Comparison of ENCODE assay signal across 19 cellular contexts in genomic region chr11:100942016-100942415, GRCh38.
DNase-seq lines count a peak whose midpoint lies in the region; ATAC-seq and TF ChIP-seq lines count a peak whose summit lies in the region.
"Had no signal": no experiment of that assay in that cellular context is flagged by ENCODE, and none has a peak within 500 bp of the region (broad histone marks: within the 10 kb centered on the region; RNA-seq: fewer than 3 reads in every experiment).

No MANE protein-coding gene starts in this region.

- WGBS in mammary epithelial cell (ENCODE audit: low coverage, missing lambda C conversion rate): 48% methylated on average over 4 of the region's 4 CpGs
- 23 to 25% methylated on average over 4 of the region's 4 CpGs for WGBS in heart right ventricle, 2 donors
- WGBS in testis, 2 donors: 54 to 61% methylated on average over 4 of the region's 4 CpGs

- intact Hi-C loops in MCF 10A (cut with micrococcal nuclease) (no loop called here), mammary epithelial cell (cut with micrococcal nuclease) (no loop called here), heart right ventricle (cut with DNase I) (no loop called here), testis (cut with DNase I; ENCODE audit: low total_unique reads) (no loop called here)

- no peak for TF ChIP-seq POLR2A in testis (IDR thresholded peaks at IDR 0.05)

- H3K4me1 Mint-ChIP-seq in MCF 10A (ENCODE audit: insufficient read depth, unreplicated experiment): no peaks in the 10 kb centered on the region

- DNase-seq in MCF 10A (ENCODE audit: unreplicated experiment) (peak; percentile 27), mammary epithelial cell (no peak), SHP77 (lab: John Stamatoyannopoulos, UW) (peak; percentile 67 to 80), heart right ventricle (peak; percentile 23 to 71), testis (peak; percentile 34)
- DNase-seq: activated CD8-positive, alpha-beta memory T cell treated with anti-CD3 and anti-CD28 coated beads for 24 hours; activated effector memory CD4-positive, alpha-beta T cell treated with anti-CD3 and anti-CD28 coated beads, Interleukin-2, amount 50 U/mL, for 16 hours; esophagus squamous epithelium; hypothalamus; lower lobe of right lung; NCI-H1048; stimulated activated CD4-positive, alpha-beta T cell treated with anti-CD3 and anti-CD28 coated beads, Interleukin-4, amount 100 ng/mL, for 1 hour; thyroid gland had no signal

- H3K27ac ChIP-seq in mammary epithelial cell (ENCODE audit: insufficient read depth, low read depth, low read length) (no peak overlapping the region), heart right ventricle (peak overlapping the region in 4 of 10 donors; percentile 6 to 33 (median 19)), testis (no peak overlapping the region)
- H3K27ac ChIP-seq: ascending aorta, esophagus squamous epithelium, lower lobe of right lung, neural progenitor cell, thyroid gland had no signal

- CTCF ChIA-PET in MCF 10A (lab: Yijun Ruan, JAX): no interaction called here
- CTCF ChIA-PET in mammary epithelial cell (lab: Charles Lee; ENCODE audit: low non-redundant PET): no interaction called here

- H3K27me3 Mint-ChIP-seq in MCF 10A (ENCODE audit: insufficient read depth, unreplicated experiment): no peaks in the 10 kb centered on the region
- H3K27me3 Mint-ChIP-seq: dendritic cell treated with granulocyte-macrophage colony-stimulating factor and Interleukin-4, amounts not matched to agents 40 ng/mL and 50 ng/mL, for 4 days had no signal

- H3K4me1 ChIP-seq in mammary epithelial cell (ENCODE audit: insufficient read depth, low read length) (no peaks in the 10 kb centered on the region), heart right ventricle (peaks cover 0 to 30% (median 10%) of the 10 kb centered on the region in 9 donors), testis (no peaks in the 10 kb centered on the region)
- H3K4me1 ChIP-seq: ascending aorta, esophagus squamous epithelium, lower lobe of right lung, thyroid gland had no signal

- H3K9me3 ChIP-seq in mammary epithelial cell (replicated peaks; ENCODE audit: insufficient read depth, low read length): no peaks in the 10 kb centered on the region
- H3K9me3 ChIP-seq in heart right ventricle: no peaks in the 10 kb centered on the region
- no peaks in the 10 kb centered on the region for H3K9me3 ChIP-seq in testis
- H3K9me3 ChIP-seq: ascending aorta, esophagus squamous epithelium, lower lobe of right lung, thyroid gland had no signal

- H4K20me1 ChIP-seq in mammary epithelial cell (ENCODE audit: insufficient read depth, low read length): no peaks in the 10 kb centered on the region

- peaks cover 2% of the 10 kb centered on the region for H3K36me3 ChIP-seq in mammary epithelial cell (ENCODE audit: insufficient read depth, low read length)
- H3K36me3 ChIP-seq in heart right ventricle: peaks cover 0 to 22% (median 0%) of the 10 kb centered on the region in 9 donors
- H3K36me3 ChIP-seq in testis (ENCODE audit: low read depth, missing control alignments): no peaks in the 10 kb centered on the region
- H3K36me3 ChIP-seq: ascending aorta, esophagus squamous epithelium, lower lobe of right lung, neural progenitor cell had no signal

- H3K9me3 Mint-ChIP-seq in MCF 10A (ENCODE audit: unreplicated experiment): no peaks in the 10 kb centered on the region
- H3K9me3 Mint-ChIP-seq: dendritic cell treated with granulocyte-macrophage colony-stimulating factor and Interleukin-4, amounts not matched to agents 40 ng/mL and 50 ng/mL, for 4 days; neural progenitor cell had no signal

- in situ Hi-C loops in mammary epithelial cell (cut with MboI; ENCODE audit: low sequenced_read_pairs in 2 of 2): no loop called here

- BruUV-seq in MCF 10A (replicated peaks; lab: Mats Ljungman, UMichigan): no TSS peak
- BruUV-seq in mammary epithelial cell (replicated peaks; lab: Mats Ljungman, UMichigan): no TSS peak

- ATAC-seq in heart right ventricle: peak; percentile 70 to 93 (median 90)
- no peak for ATAC-seq in GM21786 (IDR thresholded peaks at IDR 0.05; ENCODE audit: unreplicated experiment)
- no peak for ATAC-seq in GM19397 (IDR thresholded peaks at IDR 0.05; ENCODE audit: unreplicated experiment)
- no peak for ATAC-seq in HG02571 (IDR thresholded peaks at IDR 0.05; ENCODE audit: unreplicated experiment)
- ATAC-seq: lower lobe of right lung had no signal

- no peak overlapping the region for H3K4me3 ChIP-seq in mammary epithelial cell (replicated peaks in 1 of 3; ENCODE audit: insufficient read depth in 1 of 3, low read depth in 2 of 3, low read length in 3 of 3)
- H3K4me3 ChIP-seq in heart right ventricle: no peak overlapping the region
- no peak overlapping the region for H3K4me3 ChIP-seq in testis
- H3K4me3 ChIP-seq: ascending aorta, esophagus squamous epithelium, lower lobe of right lung, neural progenitor cell, thyroid gland had no signal

- H3K4me2 ChIP-seq in mammary epithelial cell (ENCODE audit: insufficient read depth, low read depth, low read length): no peak overlapping the region
- H3K4me2 ChIP-seq: neural progenitor cell had no signal

- no peak overlapping the region for H2AFZ ChIP-seq in mammary epithelial cell (ENCODE audit: low read depth, low read length)
- H2AFZ ChIP-seq: neural progenitor cell had no signal

- H3K79me2 ChIP-seq in mammary epithelial cell (ENCODE audit: insufficient read depth, low read length): no peaks in the 10 kb centered on the region

- no peaks in the 10 kb centered on the region for H3K36me3 Mint-ChIP-seq in MCF 10A (ENCODE audit: insufficient read depth, unreplicated experiment)
- H3K36me3 Mint-ChIP-seq: neural progenitor cell had no signal

- no peak overlapping the region for H3K4me3 Mint-ChIP-seq in MCF 10A (ENCODE audit: unreplicated experiment)
- H3K4me3 Mint-ChIP-seq: dendritic cell treated with granulocyte-macrophage colony-stimulating factor and Interleukin-4, amounts not matched to agents 40 ng/mL and 50 ng/mL, for 4 days; neural progenitor cell had no signal

- H3K27ac Mint-ChIP-seq in MCF 10A (ENCODE audit: low read depth, unreplicated experiment): no peak overlapping the region
- H3K27ac Mint-ChIP-seq: dendritic cell treated with granulocyte-macrophage colony-stimulating factor and Interleukin-4, amounts not matched to agents 40 ng/mL and 50 ng/mL, for 4 days; neural progenitor cell had no signal

- POLR2A ChIA-PET in MCF 10A (lab: Yijun Ruan, JAX): interaction anchor here (0.7 kb wide), 1 partner anchor 1280 kb away, joined by 3 read pairs; no protein-coding TSS in a partner anchor

- H3K9ac ChIP-seq in mammary epithelial cell (ENCODE audit: insufficient read depth, low read length): no peak overlapping the region
- H3K9ac ChIP-seq: neural progenitor cell had no signal

- H3K27me3 ChIP-seq in mammary epithelial cell (ENCODE audit: insufficient read depth, low read length): no peaks in the 10 kb centered on the region
- H3K27me3 ChIP-seq in heart right ventricle: no peaks in the 10 kb centered on the region
- H3K27me3 ChIP-seq in testis: no peaks in the 10 kb centered on the region
- H3K27me3 ChIP-seq: ascending aorta, esophagus squamous epithelium, neural progenitor cell, thyroid gland had no signal

- TF ChIP-seq CTCF in MCF 10A (IDR thresholded peaks at IDR 0.05; ENCODE audit: unreplicated experiment): no peak
- TF ChIP-seq CTCF in mammary epithelial cell (conservative IDR thresholded peaks at IDR 0.05 in 1 of 2, IDR thresholded peaks at IDR 0.05 in 1 of 2; ENCODE audit: extremely low read depth in 1 of 2, insufficient read depth in 1 of 2, low read depth in 1 of 2, low read length in 2 of 2): no peak
- TF ChIP-seq CTCF in heart right ventricle (IDR thresholded peaks at IDR 0.05): no peak
- TF ChIP-seq CTCF in testis (IDR thresholded peaks at IDR 0.05): no peak

- dilution Hi-C loops in mammary epithelial cell (cut with HindIII; ENCODE audit: low sequenced_read_pairs): no loop called here

Comparison
In these comparisons a context has a peak if more than half of its experiments do, and no peak if none do; other contexts are left out.
1. ATAC-seq: peak in heart right ventricle (8 of 8); none in GM21786 (single experiment), GM19397 (single experiment) and HG02571 (single experiment).